29 cellular contexts compared by ENCODE assay signal in genomic region chr20:43361526-43361925, GRCh38.
"Had no signal": no experiment of that assay in that cellular context is flagged by ENCODE, and none has a peak within 500 bp of the region (broad histone marks: within the 10 kb centered on the region; RNA-seq: fewer than 3 reads in every experiment).

No MANE protein-coding gene starts in this region.

- H3K9me3 ChIP-seq: esophagus squamous epithelium, gastroesophageal sphincter had no signal

- H3K79me2 ChIP-seq: hepatocyte had no signal

- H2AFZ ChIP-seq: hepatocyte had no signal

- H3K27me3 ChIP-seq: brain microvascular endothelial cell had no signal

- DNase-seq: activated CD4-positive, alpha-beta memory T cell treated with anti-CD3 and anti-CD28 coated beads, Interleukin-2, amount 10 ng/mL, durations not matched to agents 7 days and 5 days; activated CD4-positive, alpha-beta T cell treated with anti-CD3 and anti-CD28 coated beads for 1 hour; activated CD4-positive, alpha-beta T cell treated with anti-CD3 and anti-CD28 coated beads for 4 hours; activated CD4-positive, alpha-beta T cell treated with anti-CD3 and anti-CD28 coated beads, Interleukin-2, amount 10 ng/mL, durations not matched to agents 7 days and 5 days; activated CD4-positive, alpha-beta T cell treated with anti-CD3 and anti-CD28 coated beads, Interleukin-2, amount 50 U/mL, for 4 hours; activated CD8-positive, alpha-beta memory T cell treated with anti-CD3 and anti-CD28 coated beads for 24 hours; activated effector memory CD4-positive, alpha-beta T cell treated with Interleukin-2 at 50 U/mL for 16 hours; activated gamma-delta T cell treated with Interleukin-2 at 50 U/mL for 16 hours; activated naive CD4-positive, alpha-beta T cell treated with anti-CD3 and anti-CD28 coated beads, Interleukin-2, amount 50 U/mL, for 16 hours; activated naive CD4-positive, alpha-beta T cell treated with Interleukin-2 at 50 U/mL for 16 hours; activated T-cell treated with anti-CD3 and anti-CD28 coated beads, Interleukin-2, amount 50 U/mL, for 4 hours; amniotic stem cell; anterior cingulate cortex; brain microvascular endothelial cell; caudate nucleus; cortex of kidney; dermis blood vessel endothelial cell; effector CD4-positive, alpha-beta T cell; effector memory CD8-positive, alpha-beta T cell; erythroblast; esophagus squamous epithelium; foreskin melanocyte; heart right ventricle; T-helper 2 cell had no signal

- H3K4me3 ChIP-seq: esophagus squamous epithelium, gastroesophageal sphincter, heart right ventricle, hepatocyte had no signal

- H3K36me3 ChIP-seq: brain microvascular endothelial cell, esophagus squamous epithelium, gastroesophageal sphincter, heart right ventricle had no signal

- H3K4me1 ChIP-seq: esophagus squamous epithelium, gastroesophageal sphincter, heart right ventricle had no signal

- H3K4me2 ChIP-seq: hepatocyte had no signal

- ATAC-seq: activated T-cell treated with anti-CD3 and anti-CD28 coated beads, Interleukin-2, amount 50 U/mL, for 4 hours; activated T-helper 17 cell treated with anti-CD3 and anti-CD28 coated beads, Interleukin-2, amount 50 U/mL, for 72 hours; effector memory CD8-positive, alpha-beta T cell; gastroesophageal sphincter; heart right ventricle; WTC11 had no signal

- H3K27ac ChIP-seq: brain microvascular endothelial cell, esophagus squamous epithelium, gastroesophageal sphincter, heart right ventricle, hepatocyte, VCaP had no signal
